In the genomic region with DNA sequence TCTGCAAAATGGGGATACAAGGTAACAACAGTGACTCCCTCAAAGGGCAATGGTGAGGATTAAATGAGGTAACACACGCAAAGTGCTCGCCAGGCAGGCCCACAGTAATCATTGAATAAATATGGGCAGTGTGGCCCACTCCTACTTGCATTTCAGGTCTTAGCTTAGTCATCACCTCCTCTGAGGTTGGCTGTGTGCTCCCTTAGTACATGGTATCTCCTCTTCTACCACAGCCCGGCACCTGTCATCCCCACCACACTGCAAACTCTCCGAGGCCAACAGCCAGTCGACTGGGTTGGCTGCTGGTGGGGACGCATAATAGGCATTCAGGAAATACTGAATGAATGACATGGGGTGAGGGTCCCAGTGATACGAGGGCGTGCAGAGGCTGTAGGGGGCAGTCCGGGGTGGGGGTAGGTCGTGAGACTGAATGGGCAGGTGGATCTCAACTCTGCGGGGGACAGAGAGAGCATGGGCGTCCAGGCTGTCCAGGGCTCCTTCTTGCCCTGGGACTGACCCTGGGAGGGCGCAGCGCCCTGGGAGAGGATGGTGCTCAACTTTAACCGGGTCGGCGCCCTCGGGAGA, we compare ENCODE assay signal across 8 cellular contexts. TPM values are rescaled to one million over a fixed set of nuclear protein-coding genes. Genes with fewer than 3 reads are reported as not detected.
DNase-seq lines count a peak whose midpoint lies in the region; ATAC-seq, FAIRE-seq and TF ChIP-seq lines count a peak whose summit lies in the region.

No MANE protein-coding gene starts in this region.

- H3K27me3 ChIP-seq in HepG2 (ENCODE audit: control insufficient read depth in 1 of 2, insufficient read depth in 2 of 2, low read length in 2 of 2): peaks cover 5 to 51% of the 10 kb centered on the region in 2 experiments
- no peaks in the 10 kb centered on the region for H3K27me3 ChIP-seq in suprapubic skin

- no peak for TF ChIP-seq CTCF in astrocyte of the cerebellum (IDR thresholded peaks at IDR 0.05; ENCODE audit: low read depth, low read length, missing control alignments)
- TF ChIP-seq CTCF in HepG2 (CRISPR knock-in tag; IDR thresholded peaks at IDR 0.05): no peak
- no peak for TF ChIP-seq CTCF in suprapubic skin (IDR thresholded peaks at IDR 0.05)

- H3K79me2 ChIP-seq in HepG2 (ENCODE audit: insufficient read depth, low read length): no peaks in the 10 kb centered on the region

- TF ChIP-seq POLR2A in HepG2 (IDR thresholded peaks at IDR 0.05; ENCODE audit: insufficient read depth in 1 of 2, low read depth in 2 of 2, low read length in 2 of 2): no peak
- no peak for TF ChIP-seq POLR2A in suprapubic skin (IDR thresholded peaks at IDR 0.05)

- H3K9ac ChIP-seq in HepG2 (ENCODE audit: insufficient read depth, low read depth, low read length): no peak overlapping the region

- H3K4me3 ChIP-seq in astrocyte of the cerebellum (ENCODE audit: low read depth, low read length): peak overlapping the region; percentile 41
- peak overlapping the region in 1 of 3 experiments; percentile 26; a peak in 1 of 6 replicates for H3K4me3 ChIP-seq in HepG2 (replicated peaks in 1 of 3; ENCODE audit: insufficient read depth in 1 of 3, low read depth in 2 of 3, low read length in 3 of 3)
- peak overlapping the region; percentile 52 for H3K4me3 ChIP-seq in suprapubic skin

- intact Hi-C loops in HepG2 (cut with micrococcal nuclease; ENCODE audit: unreplicated experiment): no loop called here

- in situ Hi-C loops in astrocyte of the cerebellum (cut with HindIII; ENCODE audit: low sequenced_read_pairs) (no loop called here), HepG2 (cut with HindIII; ENCODE audit: extremely low pct_ligation_motif_present, low pct_unique_long_range_greater_than_20kb) (no loop called here)

- TF ChIP-seq EP300 in HepG2 (IDR thresholded peaks at IDR 0.05; ENCODE audit: low read depth in 2 of 2, low read length in 2 of 2) (no peak), HepG2 (CRISPR knock-in tag; IDR thresholded peaks at IDR 0.05; ENCODE audit: borderline replicate concordance) (no peak), suprapubic skin (IDR thresholded peaks at IDR 0.05) (no peak)

- TF ChIP-seq RAD21 in HepG2 (CRISPR knock-in tag; IDR thresholded peaks at IDR 0.05): no peak

- no peaks in the 10 kb centered on the region for H4K20me1 ChIP-seq in HepG2 (ENCODE audit: insufficient read depth, low read length)

- ATAC-seq in activated CD4-positive, CD25-positive, alpha-beta regulatory T cell treated with anti-CD3 and anti-CD28 coated beads, Interleukin-2, amount 50 U/mL, for 24 hours: peak; percentile 35 to 47
- ATAC-seq in HepG2: no peak

- 60% methylated on average over 8 of the region's 18 CpGs for WGBS in HepG2 (ENCODE audit: low lambda C conversion rate)
- whole genome bisulfite sequencing in suprapubic skin: 24% methylated on average over 18 of the region's 18 CpGs

- no TSS peak for BruUV-seq in HepG2 (replicated peaks; lab: Mats Ljungman, UMichigan)

- H3K36me3 ChIP-seq in HepG2 (replicated peaks in 1 of 2; ENCODE audit: control insufficient read depth in 1 of 2, insufficient read depth in 2 of 2, low read length in 2 of 2) (no peaks in the 10 kb centered on the region), suprapubic skin (no peaks in the 10 kb centered on the region)

- H2AFZ ChIP-seq in HepG2 (ENCODE audit: low read length): no peak overlapping the region

- CTCF ChIA-PET in HepG2 (lab: Yijun Ruan, JAX; ENCODE audit: low intra/inter-chr PET ratio, low total read pairs) (no interaction called here), HEK293T (lab: Yijun Ruan, JAX) (no interaction called here)

- POLR2A ChIA-PET in HepG2 (lab: Yijun Ruan, JAX): no interaction called here
- POLR2A ChIA-PET in HEK293T (lab: Yijun Ruan, JAX): no interaction called here

- H3K9me3 ChIP-seq in HepG2 (ENCODE audit: low read length): no peaks in the 10 kb centered on the region
- H3K9me3 ChIP-seq in suprapubic skin: no peaks in the 10 kb centered on the region

- H3K27ac ChIP-seq in HepG2 (ENCODE audit: extremely low read length, insufficient read depth, low read length): no peak overlapping the region
- H3K27ac ChIP-seq in suprapubic skin: peak overlapping the region; percentile 65

- no peak for FAIRE-seq in HepG2 (lab: Jason Lieb, UNC)

- no peaks in the 10 kb centered on the region for H3K4me1 ChIP-seq in HepG2 (ENCODE audit: insufficient read depth, low read length)
- H3K4me1 ChIP-seq in suprapubic skin: peaks cover 71% of the 10 kb centered on the region

- DNase-seq in activated CD4-positive, CD25-positive, alpha-beta regulatory T cell treated with anti-CD3 and anti-CD28 coated beads, Interleukin-2, amount 50 U/mL, for 72 hours: no peak
- no peak for DNase-seq in astrocyte of the cerebellum (ENCODE audit: low read depth)
- no peak for DNase-seq in HepG2 (ENCODE audit: low spot score)
- no peak for DNase-seq in suprapubic skin (ENCODE audit: low spot score in 2 of 2)
- DNase-seq in pons (ENCODE audit: low spot score): no peak
- no peak for DNase-seq in NCI-H226
- DNase-seq in HEK293T (ENCODE audit: extremely low spot score): no peak

- peak overlapping the region; percentile 61; the same call in 1 of the 2 replicates for H3K4me2 ChIP-seq in HepG2 (ENCODE audit: low read depth, low read length)

TF ChIP-seq in HepG2, 621 proteins besides CTCF, POLR2A, EP300 and RAD21 (continues in another document):
- TF ChIP-seq, protein P1, sequence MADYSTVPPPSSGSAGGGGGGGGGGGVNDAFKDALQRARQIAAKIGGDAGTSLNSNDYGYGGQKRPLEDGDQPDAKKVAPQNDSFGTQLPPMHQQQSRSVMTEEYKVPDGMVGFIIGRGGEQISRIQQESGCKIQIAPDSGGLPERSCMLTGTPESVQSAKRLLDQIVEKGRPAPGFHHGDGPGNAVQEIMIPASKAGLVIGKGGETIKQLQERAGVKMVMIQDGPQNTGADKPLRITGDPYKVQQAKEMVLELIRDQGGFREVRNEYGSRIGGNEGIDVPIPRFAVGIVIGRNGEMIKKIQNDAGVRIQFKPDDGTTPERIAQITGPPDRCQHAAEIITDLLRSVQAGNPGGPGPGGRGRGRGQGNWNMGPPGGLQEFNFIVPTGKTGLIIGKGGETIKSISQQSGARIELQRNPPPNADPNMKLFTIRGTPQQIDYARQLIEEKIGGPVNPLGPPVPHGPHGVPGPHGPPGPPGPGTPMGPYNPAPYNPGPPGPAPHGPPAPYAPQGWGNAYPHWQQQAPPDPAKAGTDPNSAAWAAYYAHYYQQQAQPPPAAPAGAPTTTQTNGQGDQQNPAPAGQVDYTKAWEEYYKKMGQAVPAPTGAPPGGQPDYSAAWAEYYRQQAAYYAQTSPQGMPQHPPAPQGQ (CRISPR knock-in tag; IDR thresholded peaks at IDR 0.05; ENCODE audit: borderline replicate concordance): no peak
- no peak for TF ChIP-seq TRIM24 (CRISPR knock-in tag; IDR thresholded peaks at IDR 0.05)
- TF ChIP-seq TCF7L2 (IDR thresholded peaks at IDR 0.05; ENCODE audit: low read depth, low read length): no peak
- TF ChIP-seq CREB1 (IDR thresholded peaks at IDR 0.05): no peak
- TF ChIP-seq CREB1 (CRISPR knock-in tag; IDR thresholded peaks at IDR 0.05): no peak
- TF ChIP-seq AGO2 (optimal IDR thresholded peaks at IDR 0.05; ENCODE audit: low read depth, low read length): no peak

TF ChIP-seq in HEK293T, 16 proteins besides CTCF, POLR2A, EP300 and RAD21 (continues in another document):
- TF ChIP-seq ELF4 (IDR thresholded peaks at IDR 0.05) (no peak), PKNOX1 (IDR thresholded peaks at IDR 0.05) (no peak), FOXK2 (IDR thresholded peaks at IDR 0.05) (no peak), HDGF (IDR thresholded peaks at IDR 0.05; ENCODE audit: borderline replicate concordance) (no peak), SP1 (IDR thresholded peaks at IDR 0.05) (no peak), LEF1 (IDR thresholded peaks at IDR 0.05; ENCODE audit: borderline replicate concordance) (no peak), TARDBP (IDR thresholded peaks at IDR 0.05) (no peak), FOXA1 (IDR thresholded peaks at IDR 0.05) (no peak), ARNT (IDR thresholded peaks at IDR 0.05) (no peak), CTBP1 (IDR thresholded peaks at IDR 0.05; ENCODE audit: borderline replicate concordance) (no peak), BHLHE40 (IDR thresholded peaks at IDR 0.05; ENCODE audit: borderline replicate concordance) (no peak), ZNF384 (IDR thresholded peaks at IDR 0.05) (no peak)

RNA-seq across cellular contexts. Expression of gene MYZAP, which starts 0.4 kb away (rescaled TPM):
- 0.13 TPM in 1 of 2 replicates, not detected in the other for total RNA-seq in HepG2 (2016; rRNA removed; fragmentation: Illumina TruSeq; extraction: Trizol)
- not detected in 2 replicates for total RNA-seq in HepG2 (2016; cell fraction: cytosol; rRNA removed; fragmentation: Illumina TruSeq; extraction: Trizol; ENCODE audit: low read depth)
- not detected in 2 replicates for total RNA-seq in HepG2 (2016; cell fraction: insoluble cytoplasmic fraction; rRNA removed; fragmentation: Illumina TruSeq; extraction: Trizol)
- not detected in 2 replicates for total RNA-seq in HepG2 (2016; cell fraction: membrane; rRNA removed; fragmentation: Illumina TruSeq; extraction: Trizol)
- total RNA-seq in HepG2 (2016; cell fraction: nucleus; rRNA removed; fragmentation: Illumina TruSeq; extraction: Trizol): not detected in 2 replicates
- polyA plus RNA-seq in HepG2 (2011; rRNA removed): not detected in 2 replicates
- polyA plus RNA-seq in HepG2 (2011; cell fraction: cytosol; rRNA removed): 0.03 TPM in 1 of 2 replicates, not detected in the other
- not detected in 2 replicates for polyA plus RNA-seq in HepG2 (2011; cell fraction: nucleus; rRNA removed)
- not detected in 2 replicates for polyA plus RNA-seq in HepG2 (2012)
- not detected in 2 replicates for polyA plus RNA-seq in HepG2 (2016; cell fraction: cytosol; fragmentation: Illumina TruSeq; extraction: Trizol; ENCODE audit: low read depth)
- polyA plus RNA-seq in HepG2 (2016; cell fraction: insoluble cytoplasmic fraction; fragmentation: Illumina TruSeq; extraction: Trizol; ENCODE audit: low read depth): not detected in 2 replicates
- not detected in 2 replicates for polyA plus RNA-seq in HepG2 (2016; cell fraction: membrane; fragmentation: Illumina TruSeq; extraction: Trizol; ENCODE audit: low read depth)
- not detected in 2 replicates for polyA plus RNA-seq in HepG2 (2016; cell fraction: nucleus; fragmentation: Illumina TruSeq; extraction: Trizol; ENCODE audit: insufficient read depth, low read depth)
- polyA minus RNA-seq in HepG2 (2011; rRNA and poly(A)+ RNA removed; ENCODE audit: low replicate concordance): 0.08 and 0.58 TPM in 2 replicates
- not detected in 2 replicates for polyA minus RNA-seq in HepG2 (2011; cell fraction: cytosol; rRNA and poly(A)+ RNA removed)
- polyA minus RNA-seq in HepG2 (2011; cell fraction: nucleus; rRNA and poly(A)+ RNA removed): not detected in 2 replicates
- 10 to 100 TPM in 2 of 4 donors, 1 to 10 TPM in 2; 8.6 to 14.9 (median 11.6) TPM for total RNA-seq in suprapubic skin

Comparison
In these comparisons a context has a peak if more than half of its experiments do, and no peak if none do; other contexts are left out.
1. RNA of gene MYZAP, which starts 0.4 kb away (total RNA-seq): 8.6 to 14.9 TPM in suprapubic skin; 0.13 TPM in HepG2; every median in the first group is over 4 times any median in the second.